8 cellular contexts compared by ENCODE assay signal in the genomic region with DNA sequence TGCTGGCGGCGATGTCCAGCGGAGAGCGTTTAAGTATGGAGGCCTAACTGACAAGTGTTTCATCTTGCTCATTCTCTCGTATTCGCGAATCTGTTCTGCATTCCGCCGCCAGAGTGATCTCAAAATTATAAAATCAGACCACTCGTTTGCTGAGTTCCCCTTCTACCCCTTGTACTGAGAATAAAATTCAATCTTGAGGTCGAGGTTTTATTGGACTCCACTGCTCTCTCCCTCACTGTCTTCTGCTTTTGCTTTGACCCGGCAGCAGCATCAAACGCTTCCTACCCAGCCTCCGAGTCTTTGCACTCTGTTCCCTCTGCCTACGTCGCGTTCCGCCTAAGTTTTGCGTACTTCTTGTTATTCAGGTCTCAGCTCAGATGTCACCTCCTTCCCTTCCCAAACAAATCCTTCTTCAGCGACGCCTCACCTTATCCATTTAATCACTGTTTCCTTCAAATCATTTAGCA. TPM values are rescaled to one million over a fixed set of nuclear protein-coding genes. Genes with fewer than 3 reads are reported as not detected.
DNase-seq lines count a peak whose midpoint lies in the region; ATAC-seq and TF ChIP-seq lines count a peak whose summit lies in the region.

No MANE protein-coding gene starts in this region.

- H3K36me3 ChIP-seq in esophagus muscularis mucosa (peaks cover 0 to 8% (median 1%) of the 10 kb centered on the region in 4 donors), parathyroid adenoma (ENCODE audit: control insufficient read depth, insufficient read depth, low read length) (no peaks in the 10 kb centered on the region)

- intact Hi-C loops in CD4-positive, alpha-beta T cell (cut with DNase I, micrococcal nuclease): loop anchor here (1.0 to 10.0 kb wide), 8 partner anchors 27 to 1075 kb away; a partner anchor contains a TSS
- intact Hi-C loops in esophagus muscularis mucosa (cut with DNase I): loop anchor here (10.0 kb wide), 1 partner anchor 227 kb away; a partner anchor contains a TSS

- no peak overlapping the region for H3K27ac Mint-ChIP-seq in CD4-positive, alpha-beta T cell

- no peak for TF ChIP-seq POLR2A in esophagus muscularis mucosa (IDR thresholded peaks at IDR 0.05; ENCODE audit: low read depth)

- POLR2A ChIA-PET in CD4-positive, alpha-beta T cell (lab: Charles Lee): interaction anchor here (0.6 to 8.9 kb wide), 27 partner anchors 9 to 1127 kb away, joined by 3 to 208 read pairs (median 6); a partner anchor contains a TSS

- no peak for TF ChIP-seq EP300 in esophagus muscularis mucosa (IDR thresholded peaks at IDR 0.05)

- WGBS in esophagus muscularis mucosa: under 1% methylated on average over 21 of the region's 21 CpGs

- H3K4me1 Mint-ChIP-seq in CD4-positive, alpha-beta T cell (ENCODE audit: low read depth): peaks cover 29% of the 10 kb centered on the region

- no peak overlapping the region for H3K9ac ChIP-seq in parathyroid adenoma

- no peaks in the 10 kb centered on the region for H3K9me3 Mint-ChIP-seq in CD4-positive, alpha-beta T cell

- peak in 5 of 10 experiments; percentile 15 to 42 (median 16) for DNase-seq in CD4-positive, alpha-beta T cell
- DNase-seq in T-helper 2 cell: peak in 3 of 5 experiments; percentile 17 to 67 (median 20)
- DNase-seq in esophagus muscularis mucosa (ENCODE audit: extremely low spot score): no peak
- DNase-seq in NCI-H1092 treated with DMSO at 0.1 percent for 48 hours (lab: John Stamatoyannopoulos, UW): no peak

- H3K4me3 ChIP-seq in esophagus muscularis mucosa (peak overlapping the region; percentile 70 to 87 (median 79)), parathyroid adenoma (ENCODE audit: low read depth, low read length) (peak overlapping the region; percentile 64)

- peaks cover 33% of the 10 kb centered on the region for H3K36me3 Mint-ChIP-seq in CD4-positive, alpha-beta T cell (ENCODE audit: low read depth)

- CTCF ChIA-PET in CD4-positive, alpha-beta T cell (lab: Charles Lee): interaction anchor here (2.0 to 2.6 kb wide), 2 partner anchors 27 to 225 kb away, joined by 6 to 22 read pairs; a partner anchor contains a TSS

- peak overlapping the region; percentile 73 for H3K27ac ChIP-seq in CD4-positive, alpha-beta T cell (ENCODE audit: low read depth, low read length)
- H3K27ac ChIP-seq in esophagus muscularis mucosa (replicated peaks in 1 of 4) (peak overlapping the region; percentile 94 to 98 (median 96)), parathyroid adenoma (peak overlapping the region; percentile 98)

- no peaks in the 10 kb centered on the region for H3K27me3 ChIP-seq in CD4-positive, alpha-beta T cell (ENCODE audit: control insufficient read depth, insufficient read depth, low read length)
- H3K27me3 ChIP-seq in esophagus muscularis mucosa: no peaks in the 10 kb centered on the region
- no peaks in the 10 kb centered on the region for H3K27me3 ChIP-seq in parathyroid adenoma (ENCODE audit: control insufficient read depth, insufficient read depth, low read length)

- TF ChIP-seq CTCF in CD4-positive, alpha-beta T cell (IDR thresholded peaks at IDR 0.05): no peak
- TF ChIP-seq CTCF in esophagus muscularis mucosa (IDR thresholded peaks at IDR 0.05) (no peak), parathyroid adenoma (IDR thresholded peaks at IDR 0.05) (no peak)

- peaks cover 34 to 40% (median 39%) of the 10 kb centered on the region in 4 donors for H3K4me1 ChIP-seq in esophagus muscularis mucosa
- peaks cover 5% of the 10 kb centered on the region for H3K4me1 ChIP-seq in parathyroid adenoma

- no peaks in the 10 kb centered on the region for H3K9me3 ChIP-seq in CD4-positive, alpha-beta T cell (ENCODE audit: control insufficient read depth, low read length)
- H3K9me3 ChIP-seq in esophagus muscularis mucosa (no peaks in the 10 kb centered on the region), parathyroid adenoma (ENCODE audit: control insufficient read depth, low read length) (no peaks in the 10 kb centered on the region)

- peak overlapping the region; percentile 71 for H3K4me2 ChIP-seq in parathyroid adenoma (ENCODE audit: low read length)

- H3K79me2 ChIP-seq in parathyroid adenoma: peaks cover 27% of the 10 kb centered on the region

- H2AFZ ChIP-seq in parathyroid adenoma: peak overlapping the region; percentile 79

- no peaks in the 10 kb centered on the region for H3K27me3 Mint-ChIP-seq in CD4-positive, alpha-beta T cell

- ATAC-seq in CD4-positive, alpha-beta T cell (ENCODE audit: poor library complexity): no peak
- ATAC-seq in HG03460 (IDR thresholded peaks at IDR 0.05; ENCODE audit: unreplicated experiment) (peak; percentile 1), GM18873 (IDR thresholded peaks at IDR 0.05; ENCODE audit: low FRiP score, unreplicated experiment) (no peak), HG02759 (IDR thresholded peaks at IDR 0.05; ENCODE audit: unreplicated experiment) (no peak)

- H3K4me3 Mint-ChIP-seq in CD4-positive, alpha-beta T cell: no peak overlapping the region

RNA-seq across cellular contexts. Expression of a gene that starts 0.5 kb away (rescaled TPM):
- total RNA-seq in CD4-positive, alpha-beta T cell: 10 to 100 TPM; 23.3 to 23.8 TPM
- 10 to 100 TPM in 1 of 4 donors, 1 to 10 TPM in 3; 4.3 to 11.2 (median 6.3) TPM for total RNA-seq in esophagus muscularis mucosa

RNA-seq across cellular contexts. Expression of a gene that starts 0.8 kb away (rescaled TPM):
- 100 to 1,000 TPM; 339 to 341 TPM for total RNA-seq in CD4-positive, alpha-beta T cell
- total RNA-seq in esophagus muscularis mucosa: 10 to 100 TPM; 46.5 to 68.9 (median 48.6) TPM

RNA-seq across cellular contexts. Expression of a gene that starts 26.8 kb away (rescaled TPM):
- 10 to 100 TPM; 49.4 to 54.8 TPM for total RNA-seq in CD4-positive, alpha-beta T cell
- total RNA-seq in esophagus muscularis mucosa: 10 to 100 TPM; 12.1 to 19.1 (median 14.1) TPM

Comparison
In these comparisons a context has a peak if more than half of its experiments do, and no peak if none do; other contexts are left out.
1. DNase-seq: peak in T-helper 2 cell (3 of 5); none in esophagus muscularis mucosa (single experiment) and NCI-H1092 treated with DMSO at 0.1 percent for 48 hours (single experiment).
2. RNA of a gene that starts 0.8 kb away (total RNA-seq): 339 to 341 TPM in CD4-positive, alpha-beta T cell; 46.5 to 68.9 TPM in esophagus muscularis mucosa; every median in the first group is over 4 times any median in the second.
3. Peak in every context shown above with its lines, with median percentiles within 50 percentile points of each other: H3K27ac ChIP-seq.